ENCODE assay signal across 26 cellular contexts in genomic region chr2:232951891-232952290, GRCh38.
DNase-seq lines count a peak whose midpoint lies in the region; ATAC-seq, FAIRE-seq and TF ChIP-seq lines count a peak whose summit lies in the region.
"Had no signal": no experiment of that assay in that cellular context is flagged by ENCODE, and none has a peak within 500 bp of the region (broad histone marks: within the 10 kb centered on the region; RNA-seq: fewer than 3 reads in every experiment).

No MANE protein-coding gene starts in this region.

- DNase-seq in Daoy (ENCODE audit: low read depth), result peak; percentile 35
- DNase-seq in LHCN-M2 (ENCODE audit: low read depth), result peak; percentile 12
- no peak for DNase-seq in keratinocyte (ENCODE audit: low read depth, low spot score)
- DNase-seq in amygdala (lab: John Stamatoyannopoulos, UW), result no peak
- no peak for DNase-seq in NCI-H526 (lab: John Stamatoyannopoulos, UW)
- DNase-seq: activated CD4-positive, alpha-beta T cell treated with anti-CD3 and anti-CD28 coated beads, Interleukin-2, amount 10 ng/mL, durations not matched to agents 7 days and 5 days; activated effector memory CD4-positive, alpha-beta T cell treated with Interleukin-2 at 50 U/mL for 16 hours; effector memory CD8-positive, alpha-beta T cell; left cardiac atrium; midbrain; NCI-H187; NCI-H345; NK-92 treated with Interleukin-12 subunit alpha and Interleukin-12 subunit beta, amount 100 ng/mL, for 24 hours; small intestine; stimulated activated CD4-positive, alpha-beta T cell treated with anti-CD3 and anti-CD28 coated beads, Interleukin-4, amount 100 ng/mL, for 4 hours; T-cell had no signal

- H3K27ac Mint-ChIP-seq in brain, result peak overlapping the region in 3 of 5 experiments; percentile 5 to 89 (median 28)
- H3K27ac Mint-ChIP-seq: activated CD4-positive, alpha-beta T cell treated with anti-CD3 and anti-CD28 coated beads, Interleukin-2, amount 10 ng/mL, durations not matched to agents 7 days and 5 days; CD14-positive monocyte; effector memory CD8-positive, alpha-beta T cell; progenitor cell of endocrine pancreas; T-cell had no signal

- peaks cover 3% of the 10 kb centered on the region for H3K27me3 ChIP-seq in keratinocyte (ENCODE audit: control insufficient read depth, extremely low read depth, insufficient read depth, low read length)
- H3K27me3 ChIP-seq: vagina had no signal

- H3K27ac ChIP-seq in keratinocyte (ENCODE audit: control insufficient read depth, insufficient read depth, low read length), result no peak overlapping the region
- H3K27ac ChIP-seq: vagina had no signal

- H4K20me1 ChIP-seq in keratinocyte (ENCODE audit: control insufficient read depth, extremely low read depth, insufficient read depth, low read length), result no peaks in the 10 kb centered on the region

- no peaks in the 10 kb centered on the region for H3K79me2 ChIP-seq in keratinocyte (ENCODE audit: control insufficient read depth, insufficient read depth, low read length)

- H3K4me1 Mint-ChIP-seq in brain, result peaks cover 24% of the 10 kb centered on the region
- H3K4me1 Mint-ChIP-seq: activated CD4-positive, alpha-beta T cell treated with anti-CD3 and anti-CD28 coated beads, Interleukin-2, amount 10 ng/mL, durations not matched to agents 7 days and 5 days had no signal

- H3K9ac ChIP-seq in keratinocyte (ENCODE audit: control insufficient read depth, extremely low read depth, insufficient read depth, low read length), result no peak overlapping the region

- peak overlapping the region; percentile 2 for H3K4me2 ChIP-seq in keratinocyte (ENCODE audit: control insufficient read depth, extremely low read depth, insufficient read depth, low read depth, low read length)

- H3K4me3 ChIP-seq in keratinocyte (ENCODE audit: control insufficient read depth in 2 of 3, extremely low read depth in 1 of 3, insufficient read depth in 2 of 3, low read depth in 1 of 3, low read length in 3 of 3), result no peak overlapping the region
- H3K4me3 ChIP-seq: HAP-1, vagina had no signal

- peak; percentile 29 for FAIRE-seq in keratinocyte (lab: Jason Lieb, UNC)
- FAIRE-seq: GM12892, small intestine had no signal

- H3K9me3 Mint-ChIP-seq in brain, result no peaks in the 10 kb centered on the region
- H3K9me3 Mint-ChIP-seq: activated CD4-positive, alpha-beta T cell treated with anti-CD3 and anti-CD28 coated beads, Interleukin-2, amount 10 ng/mL, durations not matched to agents 7 days and 5 days; effector memory CD8-positive, alpha-beta T cell; neural crest cell; T-cell had no signal

- H2AFZ ChIP-seq in keratinocyte (ENCODE audit: control insufficient read depth, low read length), result no peak overlapping the region

- no peak for ATAC-seq in GM21526 (IDR thresholded peaks at IDR 0.05; ENCODE audit: low FRiP score, unreplicated experiment)
- ATAC-seq in HG02884 (IDR thresholded peaks at IDR 0.05; ENCODE audit: unreplicated experiment), result no peak
- ATAC-seq: effector memory CD8-positive, alpha-beta T cell; left cardiac atrium; Right ventricle myocardium inferior; T-cell had no signal

- H3K9me3 ChIP-seq in keratinocyte (ENCODE audit: control insufficient read depth, low read depth, low read length), result no peaks in the 10 kb centered on the region
- H3K9me3 ChIP-seq: HAP-1, vagina had no signal

- TF ChIP-seq CTCF in brain (conservative IDR thresholded peaks at IDR 0.05) (no peak), keratinocyte (optimal IDR thresholded peaks at IDR 0.05 in 1 of 3, IDR thresholded peaks at IDR 0.05 in 1 of 3, conservative IDR thresholded peaks at IDR 0.05 in 1 of 3; ENCODE audit: extremely low read depth in 1 of 3, insufficient read depth in 2 of 3, low read length in 3 of 3) (no peak)

- H3K36me3 ChIP-seq in keratinocyte (ENCODE audit: control insufficient read depth in 2 of 2, extremely low read depth in 1 of 2, insufficient read depth in 2 of 2, low read length in 2 of 2), result no peaks in the 10 kb centered on the region
- H3K36me3 ChIP-seq: HAP-1, vagina had no signal

- H3K27me3 Mint-ChIP-seq in brain, result peaks cover 8% of the 10 kb centered on the region

- H3K4me1 ChIP-seq in keratinocyte (ENCODE audit: control insufficient read depth, extremely low read depth, insufficient read depth, low read length), result peaks cover 9% of the 10 kb centered on the region
- H3K4me1 ChIP-seq: vagina had no signal

- dilution Hi-C loops in keratinocyte (cut with MboI; ENCODE audit: extremely low pct_ligation_motif_present, low sequenced_read_pairs), result no loop called here

- H3K36me3 Mint-ChIP-seq in brain, result no peaks in the 10 kb centered on the region
- H3K36me3 Mint-ChIP-seq: CD14-positive monocyte, T-cell had no signal

- no peaks in the 10 kb centered on the region for H3K9me1 ChIP-seq in keratinocyte (ENCODE audit: control insufficient read depth, extremely low read depth, insufficient read depth, low read length)

- no peak overlapping the region for H3K4me3 Mint-ChIP-seq in brain
- H3K4me3 Mint-ChIP-seq: activated CD4-positive, alpha-beta T cell treated with anti-CD3 and anti-CD28 coated beads, Interleukin-2, amount 10 ng/mL, durations not matched to agents 7 days and 5 days; effector memory CD8-positive, alpha-beta T cell; neural crest cell; T-cell had no signal

Comparison
In these comparisons a context has a peak if more than half of its experiments do, and no peak if none do; other contexts are left out.
1. DNase-seq: peak in Daoy (single experiment) and LHCN-M2 (single experiment); none in keratinocyte (single experiment), amygdala (0 of 56) and NCI-H526 (0 of 2).